In the genomic region with DNA sequence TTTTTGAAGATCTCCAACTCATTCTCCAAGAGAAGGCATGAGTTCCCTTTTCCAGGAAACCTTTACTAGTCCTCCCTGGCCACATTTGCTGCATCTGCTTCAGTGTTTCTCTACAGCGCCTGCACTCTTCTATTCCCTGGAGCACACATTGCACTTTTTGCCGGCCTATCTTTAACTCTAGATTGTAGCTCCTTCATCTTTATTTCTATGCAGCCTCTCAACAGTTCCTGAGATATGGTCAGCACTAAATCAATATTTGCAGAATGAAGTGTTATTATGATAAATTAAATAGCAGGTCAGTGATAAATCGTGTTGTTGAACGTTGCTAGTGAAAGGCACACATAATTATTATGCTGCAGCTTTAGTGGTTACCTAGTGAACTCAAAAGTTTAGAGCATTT, we compare ENCODE assay signal across 21 cellular contexts.
"Had no signal": no experiment of that assay in that cellular context is flagged by ENCODE, and none has a peak within 500 bp of the region (broad histone marks: within the 10 kb centered on the region; RNA-seq: fewer than 3 reads in every experiment).

No MANE protein-coding gene starts in this region.

- H3K27ac ChIP-seq: HL-60, KMS-11, SJSA1, SK-N-MC had no signal

- H3K9me3 ChIP-seq: SJSA1 had no signal

- H3K27me3 ChIP-seq: SJSA1 had no signal

- FAIRE-seq: HTR-8/SVneo, K562, RCC 7860 had no signal

- H3K4me1 ChIP-seq: SJSA1 had no signal

- DNase-seq: Kasumi-1, MV-4-11, NCI-H1048, NCI-H1105, NCI-H1436, NCI-H187, NCI-H2029, NCI-H2081 treated with DMSO at 0.1 percent for 48 hours, NCI-H2227 treated with DMSO at 0.1 percent for 48 hours, NCI-H524, NCI-H526 treated with DMSO at 0.1 percent for 48 hours, Right ventricle myocardium superior, RPMI8226, SIG-M5 had no signal

- ATAC-seq: K562 had no signal

- H3K36me3 ChIP-seq: SJSA1 had no signal

- H3K4me3 ChIP-seq: K562, SJSA1, SK-N-MC had no signal
